In the genomic region with DNA sequence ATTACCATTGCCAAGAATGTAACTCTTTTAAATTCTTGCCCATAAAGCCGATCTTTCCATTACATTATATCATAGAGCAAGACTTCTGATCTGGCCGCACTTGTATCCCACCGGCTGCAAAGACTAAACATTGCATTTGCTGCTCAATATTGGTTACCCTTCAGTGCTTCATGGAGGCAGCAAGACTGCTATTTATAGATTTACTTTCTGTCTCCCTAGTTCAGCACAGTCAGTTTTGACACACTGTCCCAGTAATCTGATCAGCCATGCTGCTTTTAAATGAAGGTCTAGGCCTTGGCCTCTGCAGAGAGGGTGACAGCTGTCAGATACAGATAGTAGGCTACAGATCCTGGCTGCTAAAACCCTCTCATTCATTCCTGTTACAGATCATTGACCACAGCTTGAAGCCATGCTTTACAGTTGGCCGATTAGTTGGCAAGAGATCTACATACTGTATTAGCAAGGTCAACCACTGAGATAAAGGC, we compare ENCODE assay signal across 10 cellular contexts.
A peak's percentile ranks its signal among the peaks of the same experiment; 100 is the strongest.
DNase-seq lines count a peak whose midpoint lies in the region; ATAC-seq and TF ChIP-seq lines count a peak whose summit lies in the region.
"Had no signal": no experiment of that assay in that cellular context is flagged by ENCODE, and none has a peak within 500 bp of the region (broad histone marks: within the 10 kb centered on the region; RNA-seq: fewer than 3 reads in every experiment).

No MANE protein-coding gene starts in this region.

- H3K27ac ChIP-seq in body of pancreas: no peak overlapping the region

- no peaks in the 10 kb centered on the region for H3K27me3 ChIP-seq in body of pancreas

- H3K4me1 ChIP-seq in body of pancreas: peaks cover 23% of the 10 kb centered on the region

- DNase-seq in HEK293T (ENCODE audit: extremely low spot score) (peak; percentile 40), NCI-H2171 (lab: John Stamatoyannopoulos, UW) (peak; percentile 74), body of pancreas (no peak), renal cortical epithelial cell (ENCODE audit: low read depth) (peak; percentile 76), NCI-H1436 (lab: John Stamatoyannopoulos, UW) (no peak)
- DNase-seq: activated CD4-positive, CD25-positive, alpha-beta regulatory T cell treated with anti-CD3 and anti-CD28 coated beads, Interleukin-2, amount 50 U/mL, for 72 hours; stimulated activated CD4-positive, alpha-beta T cell treated with anti-CD3 and anti-CD28 coated beads, Interleukin-15, amount 100 ng/mL, for 24 hours; stimulated activated naive CD4-positive, alpha-beta T cell had no signal

- TF ChIP-seq CTCF in body of pancreas (IDR thresholded peaks at IDR 0.05): no peak

- H3K9me3 ChIP-seq in body of pancreas: no peaks in the 10 kb centered on the region

- no peaks in the 10 kb centered on the region for H3K36me3 ChIP-seq in body of pancreas (replicated peaks in 1 of 2; ENCODE audit: insufficient read depth in 1 of 2, low read depth in 2 of 2)

- POLR2A ChIA-PET in HEK293T (lab: Yijun Ruan, JAX): no interaction called here

- 51% methylated on average over 4 of the region's 4 CpGs for WGBS in body of pancreas, 2 donors

- TF ChIP-seq POLR2A in body of pancreas (IDR thresholded peaks at IDR 0.05): no peak

- intact Hi-C loops in body of pancreas (cut with DNase I): no loop called here

- H3K4me3 ChIP-seq in body of pancreas: no peak overlapping the region

- CTCF ChIA-PET in HEK293T (lab: Yijun Ruan, JAX): interaction anchor here (0.6 to 0.7 kb wide), 2 partner anchors 29 to 128 kb away, joined by 3 to 5 read pairs; no protein-coding TSS in a partner anchor

- ATAC-seq in body of pancreas: peak; percentile 6
- ATAC-seq in GM19324 (IDR thresholded peaks at IDR 0.05; ENCODE audit: low FRiP score, unreplicated experiment): no peak
- no peak for ATAC-seq in GM21737 (IDR thresholded peaks at IDR 0.05; ENCODE audit: unreplicated experiment)

TF ChIP-seq in HEK293T, 16 proteins besides CTCF, POLR2A, EP300 and RAD21:
- no peak for TF ChIP-seq SUZ12 (IDR thresholded peaks at IDR 0.05)
- no peak for TF ChIP-seq BHLHE40 (IDR thresholded peaks at IDR 0.05; ENCODE audit: borderline replicate concordance)
- TF ChIP-seq CTBP1 (IDR thresholded peaks at IDR 0.05; ENCODE audit: borderline replicate concordance): peak; percentile 60
- TF ChIP-seq ELF4 (IDR thresholded peaks at IDR 0.05): no peak
- TF ChIP-seq HDGF (IDR thresholded peaks at IDR 0.05; ENCODE audit: borderline replicate concordance): no peak
- TF ChIP-seq, protein P1, sequence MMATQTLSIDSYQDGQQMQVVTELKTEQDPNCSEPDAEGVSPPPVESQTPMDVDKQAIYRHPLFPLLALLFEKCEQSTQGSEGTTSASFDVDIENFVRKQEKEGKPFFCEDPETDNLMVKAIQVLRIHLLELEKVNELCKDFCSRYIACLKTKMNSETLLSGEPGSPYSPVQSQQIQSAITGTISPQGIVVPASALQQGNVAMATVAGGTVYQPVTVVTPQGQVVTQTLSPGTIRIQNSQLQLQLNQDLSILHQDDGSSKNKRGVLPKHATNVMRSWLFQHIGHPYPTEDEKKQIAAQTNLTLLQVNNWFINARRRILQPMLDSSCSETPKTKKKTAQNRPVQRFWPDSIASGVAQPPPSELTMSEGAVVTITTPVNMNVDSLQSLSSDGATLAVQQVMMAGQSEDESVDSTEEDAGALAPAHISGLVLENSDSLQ (IDR thresholded peaks at IDR 0.05): peak; percentile 93

Comparison
In these comparisons a context has a peak if more than half of its experiments do, and no peak if none do; other contexts are left out.
1. DNase-seq: peak in HEK293T (single experiment), NCI-H2171 (single experiment) and renal cortical epithelial cell (single experiment); none in body of pancreas (0 of 4) and NCI-H1436 (single experiment).